ENCODE assay signal across 1 cellular context in genomic region chr17:72151565-72152391, GRCh38.
TF ChIP-seq lines count a peak whose summit lies in the region.

No MANE protein-coding gene starts in this region.

TF ChIP-seq in SK-N-SH treated with all-trans-retinoic acid at 6 μM for 48 hours, 23 proteins besides CTCF, POLR2A, EP300 and RAD21 (continued from another document):
- 0 out of 2 replicates have a peak, but pooled peaks have one; percentile 27 for TF ChIP-seq PATZ1 (CRISPR knock-in tag; IDR thresholded peaks at IDR 0.05; ENCODE audit: borderline replicate concordance)
